In the genomic region with DNA sequence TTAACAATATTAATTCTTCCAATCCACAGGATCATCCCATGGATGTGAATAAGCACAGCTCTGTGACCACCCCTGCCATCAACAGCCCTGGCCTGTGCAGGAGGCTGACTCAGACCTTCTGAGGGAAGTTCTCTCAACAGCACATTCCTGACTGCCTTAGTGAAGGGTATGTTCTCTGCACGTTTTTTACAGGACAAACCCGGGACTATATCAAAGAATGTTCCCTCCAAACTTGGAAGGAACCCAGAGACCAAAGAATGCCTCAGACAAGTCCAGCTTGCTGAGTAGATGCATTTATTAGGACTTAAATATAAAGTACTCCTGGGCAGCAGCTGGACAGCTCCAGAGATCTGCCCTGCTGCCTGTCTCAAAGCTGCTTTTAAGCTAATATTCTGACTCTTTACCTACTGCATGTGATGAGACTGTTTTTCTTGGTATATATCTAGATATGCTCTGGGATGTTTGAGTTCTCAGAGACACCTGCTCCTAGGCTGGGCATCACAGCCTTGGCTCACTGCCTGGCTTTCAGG, we compare ENCODE assay signal across 30 cellular contexts.
"Had no signal": no experiment of that assay in that cellular context is flagged by ENCODE, and none has a peak within 500 bp of the region (broad histone marks: within the 10 kb centered on the region; RNA-seq: fewer than 3 reads in every experiment).

No MANE protein-coding gene starts in this region.

- H3K9me3 ChIP-seq: left ventricle myocardium inferior, neutrophil, ovary, right lobe of liver, thoracic aorta, uterus had no signal

- DNase-seq: activated CD4-positive, alpha-beta T cell treated with anti-CD3 and anti-CD28 coated beads for 48 hours; activated CD4-positive, alpha-beta T cell treated with anti-CD3 and anti-CD28 coated beads, Interleukin-2, amount 50 U/mL, for 48 hours; activated CD8-positive, alpha-beta memory T cell treated with anti-CD3 and anti-CD28 coated beads for 24 hours; activated CD8-positive, alpha-beta memory T cell treated with anti-CD3 and anti-CD28 coated beads, Interleukin-2, amount 50 U/mL, for 4 hours; activated gamma-delta T cell; activated naive CD4-positive, alpha-beta T cell treated with anti-CD3 and anti-CD28 coated beads, Interleukin-2, amount 10 ng/mL, durations not matched to agents 7 days and 5 days; activated naive CD8-positive, alpha-beta T cell treated with anti-CD3 and anti-CD28 coated beads, Interleukin-2, amount 10 ng/mL, durations not matched to agents 7 days and 5 days; activated T-cell treated with anti-CD3 and anti-CD28 coated beads, Interleukin-2, amount 50 U/mL, for 1 hour; amniotic stem cell; cortex of kidney; effector memory CD8-positive, alpha-beta T cell; head of caudate nucleus; hypothalamus; left ventricle myocardium inferior; naive B cell; nephron progenitor cell; ovary; right lobe of liver; stimulated activated CD4-positive, alpha-beta T cell treated with anti-CD3 and anti-CD28 coated beads, Interleukin-12 subunit alpha, Interleukin-12 subunit beta, amount 100 ng/mL, for 4 hours; stimulated activated CD4-positive, alpha-beta T cell treated with anti-CD3 and anti-CD28 coated beads, Interleukin-4, amount 100 ng/mL, for 1 hour; T-helper 17 cell; T1000; trophoblast cell; uterus; WERI-Rb-1 had no signal

- H3K27ac ChIP-seq: cardiac muscle cell, left ventricle myocardium inferior, neutrophil, ovary, right lobe of liver, skin epidermis, thoracic aorta, uterus, WERI-Rb-1 had no signal

- H3K36me3 ChIP-seq: cardiac muscle cell, left ventricle myocardium inferior, neutrophil, ovary, right lobe of liver, thoracic aorta, uterus, WERI-Rb-1 had no signal

- H3K4me3 ChIP-seq: cardiac muscle cell, left ventricle myocardium inferior, lung, ovary, right lobe of liver, skin epidermis, thoracic aorta, uterus had no signal

- H3K27me3 ChIP-seq: cardiac muscle cell, neutrophil, ovary, right lobe of liver, uterus had no signal

- H3K4me1 ChIP-seq: left ventricle myocardium inferior, uterus had no signal
